ENCODE assay signal across 1 cellular context in the genomic region with DNA sequence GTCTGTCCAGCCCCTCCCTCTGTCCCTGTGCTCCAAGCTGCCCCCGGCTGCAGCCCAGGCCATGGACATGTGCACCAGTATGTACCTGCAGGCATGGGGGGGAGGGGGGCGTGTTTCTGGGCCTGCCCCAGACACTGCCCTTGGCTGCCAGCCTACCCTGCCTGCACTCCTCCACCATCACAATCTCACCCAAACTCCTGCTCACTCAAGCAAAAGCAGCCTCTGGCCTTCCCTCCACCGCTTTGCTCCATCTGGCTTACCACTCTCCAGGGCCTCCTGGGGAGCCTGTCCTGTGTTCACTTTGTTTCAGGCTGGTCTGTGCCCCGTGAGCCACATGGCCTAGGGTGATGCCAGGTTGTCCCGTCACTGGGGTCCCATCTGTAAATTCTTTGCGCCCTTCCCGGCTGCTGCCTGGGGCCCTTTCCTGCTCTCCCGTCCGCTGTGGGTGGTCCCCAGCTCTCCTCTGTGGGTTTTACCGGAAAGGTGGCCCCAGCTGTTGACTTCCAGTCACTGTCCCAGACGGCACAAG.
A peak's percentile ranks its signal among the peaks of the same experiment; 100 is the strongest.
TF ChIP-seq lines count a peak whose summit lies in the region.

No MANE protein-coding gene starts in this region.

TF ChIP-seq in K562, 482 proteins besides CTCF, POLR2A, EP300 and RAD21 (continued from another document):
- TF ChIP-seq MBD2 (IDR thresholded peaks at IDR 0.05; ENCODE audit: borderline replicate concordance, low read depth) (0 out of 2 replicates have a peak, but pooled peaks have one; percentile 16), RBM22 (IDR thresholded peaks at IDR 0.05; ENCODE audit: low read depth, low read length, poor library complexity, severe bottlenecking) (peak; percentile 69), MAZ (CRISPR knock-in tag; conservative IDR thresholded peaks at IDR 0.05 in 1 of 2, IDR thresholded peaks at IDR 0.05 in 1 of 2) (no peak)
- TF ChIP-seq, protein P1, sequence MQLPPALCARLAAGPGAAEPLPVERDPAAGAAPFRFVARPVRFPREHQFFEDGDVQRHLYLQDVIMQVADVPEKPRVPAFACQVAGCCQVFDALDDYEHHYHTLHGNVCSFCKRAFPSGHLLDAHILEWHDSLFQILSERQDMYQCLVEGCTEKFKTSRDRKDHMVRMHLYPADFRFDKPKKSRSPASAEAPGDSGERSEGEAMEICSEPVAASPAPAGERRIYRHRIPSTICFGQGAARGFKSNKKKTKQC (CRISPR knock-in tag; IDR thresholded peaks at IDR 0.05), result no peak
- TF ChIP-seq, protein P2, sequence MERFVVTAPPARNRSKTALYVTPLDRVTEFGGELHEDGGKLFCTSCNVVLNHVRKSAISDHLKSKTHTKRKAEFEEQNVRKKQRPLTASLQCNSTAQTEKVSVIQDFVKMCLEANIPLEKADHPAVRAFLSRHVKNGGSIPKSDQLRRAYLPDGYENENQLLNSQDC (CRISPR knock-in tag; IDR thresholded peaks at IDR 0.05), result no peak
